ENCODE assay signal across 1 cellular context in the genomic region with DNA sequence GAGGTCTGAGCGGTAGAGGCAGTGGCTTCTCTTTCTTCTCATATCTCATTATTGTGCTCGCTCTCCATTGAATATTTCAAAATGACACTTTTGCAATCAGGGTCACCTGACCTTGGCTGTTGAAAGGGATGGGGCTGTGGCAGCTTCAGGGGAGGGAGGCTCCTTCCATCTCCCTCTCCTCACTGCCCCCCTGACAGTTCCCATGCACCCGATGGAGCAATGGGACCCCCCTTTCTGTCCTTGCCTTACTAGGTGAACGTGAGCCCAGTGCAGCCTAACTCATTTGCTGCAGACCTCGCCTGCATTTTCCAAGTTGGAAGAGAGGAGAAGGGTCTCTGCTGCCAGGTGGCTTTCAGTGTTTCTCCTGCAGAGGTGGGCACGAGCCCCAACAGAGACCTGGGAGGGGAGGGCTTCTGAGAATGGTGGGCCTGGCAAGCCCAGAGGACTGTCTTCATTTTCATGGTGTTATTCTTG.
TF ChIP-seq lines count a peak whose summit lies in the region.

No MANE protein-coding gene starts in this region.

TF ChIP-seq in IMR-90, 13 proteins besides CTCF, POLR2A, EP300 and RAD21:
- TF ChIP-seq, protein P1, sequence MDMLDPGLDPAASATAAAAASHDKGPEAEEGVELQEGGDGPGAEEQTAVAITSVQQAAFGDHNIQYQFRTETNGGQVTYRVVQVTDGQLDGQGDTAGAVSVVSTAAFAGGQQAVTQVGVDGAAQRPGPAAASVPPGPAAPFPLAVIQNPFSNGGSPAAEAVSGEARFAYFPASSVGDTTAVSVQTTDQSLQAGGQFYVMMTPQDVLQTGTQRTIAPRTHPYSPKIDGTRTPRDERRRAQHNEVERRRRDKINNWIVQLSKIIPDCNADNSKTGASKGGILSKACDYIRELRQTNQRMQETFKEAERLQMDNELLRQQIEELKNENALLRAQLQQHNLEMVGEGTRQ (IDR thresholded peaks at IDR 0.05; ENCODE audit: low read depth, low read length): no peak
- TF ChIP-seq, protein P2, sequence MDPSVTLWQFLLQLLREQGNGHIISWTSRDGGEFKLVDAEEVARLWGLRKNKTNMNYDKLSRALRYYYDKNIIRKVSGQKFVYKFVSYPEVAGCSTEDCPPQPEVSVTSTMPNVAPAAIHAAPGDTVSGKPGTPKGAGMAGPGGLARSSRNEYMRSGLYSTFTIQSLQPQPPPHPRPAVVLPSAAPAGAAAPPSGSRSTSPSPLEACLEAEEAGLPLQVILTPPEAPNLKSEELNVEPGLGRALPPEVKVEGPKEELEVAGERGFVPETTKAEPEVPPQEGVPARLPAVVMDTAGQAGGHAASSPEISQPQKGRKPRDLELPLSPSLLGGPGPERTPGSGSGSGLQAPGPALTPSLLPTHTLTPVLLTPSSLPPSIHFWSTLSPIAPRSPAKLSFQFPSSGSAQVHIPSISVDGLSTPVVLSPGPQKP (IDR thresholded peaks at IDR 0.05; ENCODE audit: borderline replicate concordance, low read depth, low read length): no peak
- TF ChIP-seq MXI1 (IDR thresholded peaks at IDR 0.05; ENCODE audit: borderline replicate concordance, low read depth, low read length) (no peak), CHD1 (IDR thresholded peaks at IDR 0.05; ENCODE audit: low read depth, low read length) (no peak), CEBPB (IDR thresholded peaks at IDR 0.05; ENCODE audit: low read depth, low read length) (no peak), FOS (IDR thresholded peaks at IDR 0.05; ENCODE audit: low read depth, low read length) (no peak), SMC3 (IDR thresholded peaks at IDR 0.05; ENCODE audit: low read depth, low read length) (no peak), MAFK (IDR thresholded peaks at IDR 0.05; ENCODE audit: low read depth, low read length) (no peak), RCOR1 (IDR thresholded peaks at IDR 0.05; ENCODE audit: insufficient replicate concordance, low read length) (no peak), NFE2L2 (IDR thresholded peaks at IDR 0.05; ENCODE audit: low read depth, low read length) (no peak), BHLHE40 (IDR thresholded peaks at IDR 0.05; ENCODE audit: low read depth, low read length) (no peak), RFX5 (IDR thresholded peaks at IDR 0.05; ENCODE audit: low read depth, low read length) (no peak), MAZ (IDR thresholded peaks at IDR 0.05; ENCODE audit: borderline replicate concordance, low read depth, low read length) (no peak)
